ENCODE assay signal across 8 cellular contexts in the genomic region with DNA sequence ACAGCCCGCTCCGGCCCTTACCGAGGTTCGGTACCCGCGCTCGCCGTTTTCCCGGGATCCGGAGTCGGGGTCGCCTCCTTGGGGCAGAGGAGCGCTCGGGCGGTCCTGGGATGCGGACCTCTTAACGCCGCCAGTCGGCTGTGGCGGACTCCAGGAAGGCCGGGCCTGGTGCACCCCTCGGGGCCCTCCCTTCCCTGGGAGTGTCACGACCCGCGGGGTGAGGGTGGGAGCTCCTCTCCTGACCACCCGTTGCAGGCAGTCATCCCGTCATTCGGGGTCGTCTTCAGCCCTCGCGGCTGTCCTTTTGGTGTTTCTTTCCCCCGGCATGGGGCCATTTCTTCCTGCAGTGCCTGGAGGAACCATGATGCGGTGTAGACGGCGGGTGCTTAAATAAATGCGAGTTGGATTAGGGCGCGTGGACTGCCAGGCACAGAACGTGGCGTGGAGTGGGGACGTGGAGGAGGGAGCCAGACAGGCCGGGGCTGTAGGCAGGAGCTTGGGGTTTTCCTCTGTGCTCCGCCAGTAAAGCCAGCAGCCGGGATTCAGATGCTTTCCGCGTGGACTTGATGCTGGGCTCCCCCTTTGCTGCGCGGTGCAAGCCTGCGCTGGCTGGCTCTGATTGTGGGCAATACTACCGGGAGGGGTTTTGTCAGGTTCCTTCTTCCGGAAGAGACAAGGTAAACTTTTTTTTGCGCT. TPM values are rescaled to one million over a fixed set of nuclear protein-coding genes. Genes with fewer than 3 reads are reported as not detected.
A peak's percentile ranks its signal among the peaks of the same experiment; 100 is the strongest.
DNase-seq lines count a peak whose midpoint lies in the region; TF ChIP-seq lines count a peak whose summit lies in the region.

No MANE protein-coding gene starts in this region.

- H3K36me3 ChIP-seq in MG63 (no peaks in the 10 kb centered on the region), duodenal mucosa (ENCODE audit: control insufficient read depth in 1 of 2, insufficient read depth in 2 of 2, low read length in 2 of 2) (no peaks in the 10 kb centered on the region)

- DNase-seq in GM10248 (ENCODE audit: extremely low spot score) (peak; percentile 52), H4 (ENCODE audit: low spot score) (peak; percentile 23), MG63 (peak; percentile 12), lung microvascular endothelial cell (ENCODE audit: low read depth in 2 of 2) (peak; percentile 57 to 66), epidermal melanocyte (ENCODE audit: insufficient read length, low spot score) (no peak)
- DNase-seq in activated CD4-positive, alpha-beta T cell treated with anti-CD3 and anti-CD28 coated beads, Interleukin-2, amount 50 U/mL, for 1 hour, result peak; percentile 51
- peak in 2 of 3 donors; percentile 25 to 41 for DNase-seq in stimulated activated CD4-positive, alpha-beta T cell treated with anti-CD3 and anti-CD28 coated beads, TNF-alpha, amount 100 ng/mL, for 48 hours (ENCODE audit: low read depth in 3 of 3)

- peaks cover 5 to 17% of the 10 kb centered on the region in 2 donors for H3K4me1 ChIP-seq in duodenal mucosa (ENCODE audit: control insufficient read depth in 1 of 2, insufficient read depth in 2 of 2, low read length in 2 of 2)

- H3K9ac ChIP-seq in duodenal mucosa (ENCODE audit: low read depth in 1 of 2, low read length in 2 of 2), result peak overlapping the region; percentile 88 to 95

- TF ChIP-seq CTCF in GM10248 (IDR thresholded peaks at IDR 0.05; ENCODE audit: control extremely low read depth, extremely low read depth, low read depth, missing control alignments), result no peak

- POLR2A ChIA-PET in GM10248 (lab: Yijun Ruan, JAX), result interaction anchor here (0.5 to 2.4 kb wide), 6 partner anchors 20 to 750 kb away, joined by 3 to 17 read pairs (median 3); a partner anchor contains a TSS

- H3K27me3 ChIP-seq in MG63, result no peaks in the 10 kb centered on the region
- no peaks in the 10 kb centered on the region for H3K27me3 ChIP-seq in duodenal mucosa (ENCODE audit: control insufficient read depth in 1 of 2, insufficient read depth in 2 of 2, low read length in 2 of 2)

- H3K9me3 ChIP-seq in MG63 (no peaks in the 10 kb centered on the region), duodenal mucosa (ENCODE audit: control insufficient read depth in 1 of 2, low read length in 2 of 2) (no peaks in the 10 kb centered on the region)

- CTCF ChIA-PET in GM10248 (lab: Yijun Ruan, JAX), result interaction anchor here (0.6 to 1.4 kb wide), 3 partner anchors 19 to 33 kb away, joined by 3 read pairs; no protein-coding TSS in a partner anchor

- H3K4me3 ChIP-seq in MG63 (peak overlapping the region; percentile 69), duodenal mucosa (ENCODE audit: low read depth in 1 of 2, low read length in 2 of 2) (peak overlapping the region; percentile 97)

- H3K27ac ChIP-seq in duodenal mucosa (ENCODE audit: low read depth, low read length), result peak overlapping the region; percentile 100

RNA-seq across cellular contexts. Expression of a gene that starts 0.8 kb away (rescaled TPM):
- 3.7 and 4.7 TPM in 2 replicates for total RNA-seq in H4 (2014; rRNA removed; shearing (Covaris generic))
- 1.8 and 9.7 TPM in 2 replicates for total RNA-seq in MG63 (2014; rRNA removed; shearing (Covaris generic); ENCODE audit: low replicate concordance)
- 13.5 and 19.2 TPM in 2 replicates for total RNA-seq in lung microvascular endothelial cell
